9 cellular contexts compared by ENCODE assay signal in genomic region chr11:9719949-9720646, GRCh38. TPM values are rescaled to one million over a fixed set of nuclear protein-coding genes. Genes with fewer than 3 reads are reported as not detected.
DNase-seq lines count a peak whose midpoint lies in the region; ATAC-seq and TF ChIP-seq lines count a peak whose summit lies in the region.
"Had no signal": no experiment of that assay in that cellular context is flagged by ENCODE, and none has a peak within 500 bp of the region (broad histone marks: within the 10 kb centered on the region; RNA-seq: fewer than 3 reads in every experiment).

No MANE protein-coding gene starts in this region.

- no peak for ATAC-seq in activated T-cell treated with anti-CD3 and anti-CD28 coated beads, Interleukin-2, amount 50 U/mL, for 4 hours

- no peak overlapping the region for H3K4me2 ChIP-seq in mesendoderm (ENCODE audit: low read length)

- H3K9me3 ChIP-seq in SK-N-MC (ENCODE audit: low read depth, low read length): no peaks in the 10 kb centered on the region
- no peaks in the 10 kb centered on the region for H3K9me3 ChIP-seq in left ventricle myocardium inferior (replicated peaks)

- H4K5ac ChIP-seq in mesendoderm (ENCODE audit: low read length): no peak overlapping the region

- peaks cover 2% of the 10 kb centered on the region for H3K79me1 ChIP-seq in mesendoderm (ENCODE audit: low read length)

- no peak overlapping the region for H2BK15ac ChIP-seq in mesendoderm (replicated peaks; ENCODE audit: low read depth)

- no peaks in the 10 kb centered on the region for H3K79me2 ChIP-seq in mesendoderm (ENCODE audit: control insufficient read depth, insufficient read depth, low read length)

- H3K27me3 ChIP-seq in left ventricle myocardium inferior (ENCODE audit: low read depth) (no peaks in the 10 kb centered on the region), mesendoderm (ENCODE audit: insufficient read depth, low read length, poor library complexity) (no peaks in the 10 kb centered on the region)

- no peak overlapping the region for H3K23ac ChIP-seq in mesendoderm (ENCODE audit: low read length)

- no peak for TF ChIP-seq CTCF in left ventricle myocardium inferior (IDR thresholded peaks at IDR 0.05; ENCODE audit: borderline replicate concordance)

- H2BK120ac ChIP-seq in mesendoderm (ENCODE audit: low read depth, low read length): no peak overlapping the region

- H4K8ac ChIP-seq in mesendoderm (ENCODE audit: low read depth, low read length): no peak overlapping the region

- H2AK5ac ChIP-seq in mesendoderm (ENCODE audit: low read length): no peak overlapping the region

- no peak overlapping the region for H2BK5ac ChIP-seq in mesendoderm (ENCODE audit: low read length)

- H3K27me3 Mint-ChIP-seq in activated T-cell treated with anti-CD3 and anti-CD28 coated beads, Interleukin-2, amount 50 U/mL, for 4 hours (ENCODE audit: low read depth): no peaks in the 10 kb centered on the region

- no peak overlapping the region for H3K9ac ChIP-seq in SK-N-MC (ENCODE audit: insufficient read length)
- H3K9ac ChIP-seq in mesendoderm (ENCODE audit: low read length): no peak overlapping the region

- H3K4me1 ChIP-seq in left ventricle myocardium inferior (peaks cover 60% of the 10 kb centered on the region), mesendoderm (ENCODE audit: control insufficient read depth, low read depth, low read length) (no peaks in the 10 kb centered on the region)

- H3K4me3 Mint-ChIP-seq in activated T-cell treated with anti-CD3 and anti-CD28 coated beads, Interleukin-2, amount 50 U/mL, for 4 hours: no peak overlapping the region

- H3K4ac ChIP-seq in mesendoderm (ENCODE audit: low read depth, low read length): no peak overlapping the region

- DNase-seq in NCI-H1092 treated with DMSO at 0.1 percent for 48 hours (lab: John Stamatoyannopoulos, UW) (peak; percentile 5), NCI-H1092 (lab: John Stamatoyannopoulos, UW) (no peak), SK-N-MC (ENCODE audit: low read depth, low spot score) (peak; percentile 37), left ventricle myocardium inferior (no peak), mesendoderm (no peak), NCI-H748 treated with DMSO at 0.1 percent for 48 hours (lab: John Stamatoyannopoulos, UW) (no peak)
- no peak for DNase-seq in activated T-cell treated with anti-CD3 and anti-CD28 coated beads, Interleukin-2, amount 50 U/mL, for 4 hours
- DNase-seq: 8988T had no signal

- H3K18ac ChIP-seq in mesendoderm (ENCODE audit: low read length): no peak overlapping the region

- H3K36me3 ChIP-seq in SK-N-MC (ENCODE audit: insufficient read depth, low read length) (no peaks in the 10 kb centered on the region; the same call in 1 of the 2 replicates), left ventricle myocardium inferior (peaks cover 16% of the 10 kb centered on the region), mesendoderm (ENCODE audit: control insufficient read depth, insufficient read depth, low read length) (peaks cover 1% of the 10 kb centered on the region)

- intact Hi-C loops in left ventricle myocardium inferior (cut with micrococcal nuclease): loop anchor here (10.0 kb wide), 1 partner anchor 55 kb away; the partner anchor contains the start of gene SWAP70

- H3K9me3 Mint-ChIP-seq in activated T-cell treated with anti-CD3 and anti-CD28 coated beads, Interleukin-2, amount 50 U/mL, for 4 hours: peaks cover 3% of the 10 kb centered on the region

- peaks cover 19% of the 10 kb centered on the region for H3K4me1 Mint-ChIP-seq in activated T-cell treated with anti-CD3 and anti-CD28 coated beads, Interleukin-2, amount 50 U/mL, for 4 hours (ENCODE audit: low read depth)

- H3K27ac ChIP-seq in SK-N-MC (peak overlapping the region; percentile 56; the same call in 1 of the 2 replicates), left ventricle myocardium inferior (replicated peaks) (peak overlapping the region; percentile 82), temporal lobe (ENCODE audit: low read depth, low read length) (peak overlapping the region; percentile 28), mesendoderm (ENCODE audit: low read depth, low read length) (no peak overlapping the region)

- H3K56ac ChIP-seq in mesendoderm (ENCODE audit: low read length): no peak overlapping the region

- H3K36me3 Mint-ChIP-seq in activated T-cell treated with anti-CD3 and anti-CD28 coated beads, Interleukin-2, amount 50 U/mL, for 4 hours (ENCODE audit: insufficient read depth): peaks cover 2% of the 10 kb centered on the region

- H3K4me3 ChIP-seq in SK-N-MC (0 out of 2 replicates have a peak overlapping the region, but pooled peaks have one; percentile 0), left ventricle myocardium inferior (no peak overlapping the region), mesendoderm (ENCODE audit: low read length) (no peak overlapping the region)

- no CpG with 5 or more reads among the region's 9 CpGs for WGBS in mesendoderm (ENCODE audit: extremely low coverage, insufficient coverage, low lambda C conversion rate)

RNA-seq across cellular contexts. Expression of gene SWAP70, which starts 56.2 kb away (rescaled TPM):
- 20.6 TPM for total RNA-seq in left ventricle myocardium inferior
- 9.8 TPM for total RNA-seq in temporal lobe
- 30.9 TPM for polyA plus RNA-seq in mesendoderm (2013, experiment 1 of 2)
- 33.0 TPM for polyA plus RNA-seq in mesendoderm (2013, experiment 2 of 2)
- 10 to 100 TPM in 1 of 3 donors, 1 to 10 TPM in 2; 4.6 to 10.0 (median 6.8) TPM for total RNA-seq in activated T-cell treated with anti-CD3 and anti-CD28 coated beads, Interleukin-2, amount 50 U/mL, for 4 hours

Comparison
In these comparisons a context has a peak if more than half of its experiments do, and no peak if none do; other contexts are left out.
1. DNase-seq: peak in NCI-H1092 treated with DMSO at 0.1 percent for 48 hours (single experiment) and SK-N-MC (single experiment); none in NCI-H1092 (single experiment), left ventricle myocardium inferior (single experiment), mesendoderm (single experiment), activated T-cell treated with anti-CD3 and anti-CD28 coated beads, Interleukin-2, amount 50 U/mL, for 4 hours (single experiment) and NCI-H748 treated with DMSO at 0.1 percent for 48 hours (single experiment).